ENCODE assay signal across 26 cellular contexts in genomic region chr20:32296874-32297420, GRCh38. TPM values are rescaled to one million over a fixed set of nuclear protein-coding genes. Genes with fewer than 3 reads are reported as not detected.
DNase-seq lines count a peak whose midpoint lies in the region; ATAC-seq and TF ChIP-seq lines count a peak whose summit lies in the region.
"Had no signal": no experiment of that assay in that cellular context is flagged by ENCODE, and none has a peak within 500 bp of the region (broad histone marks: within the 10 kb centered on the region; RNA-seq: fewer than 3 reads in every experiment).

No MANE protein-coding gene starts in this region.

- H3K4me1 Mint-ChIP-seq in H9 (peaks cover 0 to 3% of the 10 kb centered on the region in 2 experiments; a peak in 2 of 4 replicates), WTC11 (no peaks in the 10 kb centered on the region), memory B cell (peaks cover 27% of the 10 kb centered on the region), GM23338 (no peaks in the 10 kb centered on the region)
- peaks cover 33% of the 10 kb centered on the region for H3K4me1 Mint-ChIP-seq in central memory CD8-positive, alpha-beta T cell

- no peak overlapping the region for H3K9ac ChIP-seq in H9 (ENCODE audit: extremely low read depth, insufficient read length, low read length)
- H3K9ac ChIP-seq: BLaER1 had no signal

- no peak overlapping the region for H3K18ac ChIP-seq in H9 (ENCODE audit: insufficient read length, low read depth, low read length)

- H3K79me1 ChIP-seq in H9 (ENCODE audit: insufficient read depth, low read depth, low read length, poor library complexity, severe bottlenecking) = no peaks in the 10 kb centered on the region

- H2BK5ac ChIP-seq in H9 (ENCODE audit: insufficient read length, low read length) = no peak overlapping the region

- no peak overlapping the region for H2BK20ac ChIP-seq in H9 (ENCODE audit: low read depth, low read length, poor library complexity, severe bottlenecking)

- DNase-seq in H9 = no peak
- no peak for DNase-seq in WTC11 (ENCODE audit: low spot score)
- DNase-seq in central memory CD8-positive, alpha-beta T cell (ENCODE audit: low spot score in 2 of 2) = no peak
- no peak for DNase-seq in memory B cell (ENCODE audit: low spot score in 2 of 2)
- DNase-seq in Kasumi-1 (lab: John Stamatoyannopoulos, UW) = no peak
- no peak for DNase-seq in GM23338 (ENCODE audit: low spot score)
- no peak for DNase-seq in NCI-H146 (lab: John Stamatoyannopoulos, UW)
- DNase-seq in dedifferentiated amniotic fluid mesenchymal stem cell (ENCODE audit: extremely low spot score) = no peak
- DNase-seq: activated CD8-positive, alpha-beta memory T cell treated with anti-CD3 and anti-CD28 coated beads for 24 hours; activated naive CD4-positive, alpha-beta T cell treated with anti-CD3 and anti-CD28 coated beads, Interleukin-2, amount 50 U/mL, for 16 hours; activated T-cell treated with anti-CD3 and anti-CD28 coated beads, Interleukin-2, amount 50 U/mL, for 4 hours; Caco-2; central memory CD4-positive, alpha-beta T cell; H7; left ventricle myocardium superior; midbrain; NCI-H2081; NCI-H446; NCI-H82; ovary; stimulated activated CD4-positive, alpha-beta T cell treated with anti-CD3 and anti-CD28 coated beads, Interleukin-2, amount 100 ng/mL, for 24 hours had no signal

- no peak overlapping the region for H2BK12ac ChIP-seq in H9 (ENCODE audit: insufficient read length, low read depth, low read length)

- H3K27ac ChIP-seq in H9 (ENCODE audit: insufficient read length, low read depth, low read length) (no peak overlapping the region), GM23338 (ENCODE audit: low read depth) (no peak overlapping the region)
- H3K27ac ChIP-seq: ascending aorta, BLaER1, ovary, RWPE1 had no signal

- no peak overlapping the region for H2BK15ac ChIP-seq in H9 (ENCODE audit: low read depth, low read length)

- H3K9me3 Mint-ChIP-seq in H9 = no peaks in the 10 kb centered on the region
- no peaks in the 10 kb centered on the region for H3K9me3 Mint-ChIP-seq in WTC11
- H3K9me3 Mint-ChIP-seq in central memory CD8-positive, alpha-beta T cell = no peaks in the 10 kb centered on the region
- H3K9me3 Mint-ChIP-seq in memory B cell = no peaks in the 10 kb centered on the region
- no peaks in the 10 kb centered on the region for H3K9me3 Mint-ChIP-seq in GM23338
- H3K9me3 Mint-ChIP-seq: activated T-cell treated with anti-CD3 and anti-CD28 coated beads, Interleukin-2, amount 50 U/mL, for 4 hours; natural killer cell treated with Interleukin-12 subunit alpha and Interleukin-12 subunit beta and Interleukin-15 and Interleukin-18, amount 100 ng/mL, for 72 hours; T-helper 1 cell treated with Interleukin-12 subunit alpha and Interleukin-12 subunit beta and Interleukin-4 antibody, amounts not matched to agents 30 μg/mL and 1 μg/mL, for 36 hours had no signal

- no peaks in the 10 kb centered on the region for H3K36me3 ChIP-seq in GM23338 (ENCODE audit: insufficient read depth)
- H3K36me3 ChIP-seq: ascending aorta, BLaER1, ovary had no signal

- no peaks in the 10 kb centered on the region for H3K9me2 ChIP-seq in GM23338 (ENCODE audit: insufficient read depth)

- no peak overlapping the region for H2AK5ac ChIP-seq in H9 (ENCODE audit: insufficient read length, low read length)

- H3K27me3 ChIP-seq in H9 (ENCODE audit: insufficient read depth, low read length) = no peaks in the 10 kb centered on the region
- H3K27me3 ChIP-seq in GM23338 (ENCODE audit: insufficient read depth) = no peaks in the 10 kb centered on the region
- H3K27me3 ChIP-seq: ascending aorta, BLaER1, ovary had no signal

- H3K4me3 ChIP-seq in GM23338 = no peak overlapping the region
- H3K4me3 ChIP-seq: ascending aorta, BLaER1, ovary had no signal

- CTCF ChIA-PET in WTC11 (lab: Charles Lee) = no interaction called here

- H3K9me3 ChIP-seq in H9 (ENCODE audit: control insufficient read depth, low read depth, low read length) = no peaks in the 10 kb centered on the region
- H3K9me3 ChIP-seq: ascending aorta, BLaER1, Caco-2, ovary had no signal

- H3K4ac ChIP-seq in H9 (ENCODE audit: low read depth, low read length) = no peak overlapping the region

- no peak overlapping the region for H2BK120ac ChIP-seq in H9 (ENCODE audit: low read depth, low read length, poor library complexity, severe bottlenecking)

- H3K4me3 Mint-ChIP-seq in H9 (no peak overlapping the region), WTC11 (no peak overlapping the region), memory B cell (no peak overlapping the region), GM23338 (no peak overlapping the region)
- H3K4me3 Mint-ChIP-seq in central memory CD8-positive, alpha-beta T cell = no peak overlapping the region
- H3K4me3 Mint-ChIP-seq: activated T-cell treated with anti-CD3 and anti-CD28 coated beads, Interleukin-2, amount 50 U/mL, for 4 hours; natural killer cell treated with Interleukin-12 subunit alpha and Interleukin-12 subunit beta and Interleukin-15 and Interleukin-18, amount 100 ng/mL, for 72 hours; T-helper 1 cell treated with Interleukin-12 subunit alpha and Interleukin-12 subunit beta and Interleukin-4 antibody, amounts not matched to agents 30 μg/mL and 1 μg/mL, for 36 hours had no signal

- H3K23me2 ChIP-seq in H9 (ENCODE audit: insufficient read length, low read depth, low read length, poor library complexity, severe bottlenecking) = no peaks in the 10 kb centered on the region

- TF ChIP-seq CTCF in H9 (conservative IDR thresholded peaks at IDR 0.05) = no peak
- no peak for TF ChIP-seq CTCF in WTC11 (IDR thresholded peaks at IDR 0.05)
- TF ChIP-seq CTCF in GM23338 (conservative IDR thresholded peaks at IDR 0.05; ENCODE audit: low read depth in 2 of 2) = no peak

- no peak overlapping the region for H3T11ph ChIP-seq in H9 (ENCODE audit: low read length)

- ATAC-seq in WTC11 (no peak), memory B cell (ENCODE audit: low read depth) (no peak), GM23338 (no peak)
- no peak for ATAC-seq in central memory CD8-positive, alpha-beta T cell (replicated peaks; ENCODE audit: extremely low read depth, poor library complexity, severe bottlenecking)
- ATAC-seq: activated T-cell treated with anti-CD3 and anti-CD28 coated beads, Interleukin-2, amount 50 U/mL, for 4 hours; left ventricle myocardium superior; natural killer cell treated with Interleukin-12 subunit alpha and Interleukin-12 subunit beta and Interleukin-15 and Interleukin-18, amount 100 ng/mL, for 72 hours had no signal

- POLR2A ChIA-PET in WTC11 (lab: Charles Lee) = no interaction called here

- no peak overlapping the region for H3K23ac ChIP-seq in H9 (ENCODE audit: insufficient read length, low read depth, low read length)

- H3K27me3 Mint-ChIP-seq in H9 (ENCODE audit: low read depth) (no peaks in the 10 kb centered on the region), WTC11 (ENCODE audit: low read depth) (no peaks in the 10 kb centered on the region), memory B cell (no peaks in the 10 kb centered on the region), GM23338 (ENCODE audit: insufficient read depth, low read depth, poor library complexity) (no peaks in the 10 kb centered on the region)
- H3K27me3 Mint-ChIP-seq in central memory CD8-positive, alpha-beta T cell = no peaks in the 10 kb centered on the region
- H3K27me3 Mint-ChIP-seq: natural killer cell treated with Interleukin-12 subunit alpha and Interleukin-12 subunit beta and Interleukin-15 and Interleukin-18, amount 100 ng/mL, for 72 hours had no signal

- H3K4me1 ChIP-seq in H9 (ENCODE audit: insufficient read depth, low read length) (no peaks in the 10 kb centered on the region), GM23338 (ENCODE audit: insufficient read depth) (no peaks in the 10 kb centered on the region)

- H4K8ac ChIP-seq in H9 (replicated peaks; ENCODE audit: insufficient read length, low read depth, low read length) = no peak overlapping the region

- H2AFZ ChIP-seq in H9 (ENCODE audit: low read length) (no peak overlapping the region), GM23338 (no peak overlapping the region)

- H3K36me3 Mint-ChIP-seq in H9 (ENCODE audit: insufficient read depth in 1 of 3, low read depth in 3 of 3) (no peaks in the 10 kb centered on the region), WTC11 (no peaks in the 10 kb centered on the region), memory B cell (peaks cover 6% of the 10 kb centered on the region), GM23338 (ENCODE audit: low read depth) (no peaks in the 10 kb centered on the region)
- H3K36me3 Mint-ChIP-seq in central memory CD8-positive, alpha-beta T cell (ENCODE audit: insufficient read depth) = peaks cover 7% of the 10 kb centered on the region

- H3K4me2 ChIP-seq in H9 (ENCODE audit: insufficient read depth, insufficient read length, low read length) = no peak overlapping the region
- no peak overlapping the region for H3K4me2 ChIP-seq in GM23338
- H3K4me2 ChIP-seq: BLaER1 had no signal

- H3K14ac ChIP-seq in H9 (ENCODE audit: insufficient read depth, low read length) = no peak overlapping the region

- H4K91ac ChIP-seq in H9 (ENCODE audit: insufficient read length, low read depth, low read length) = no peak overlapping the region

- no peak overlapping the region for H4K5ac ChIP-seq in H9 (ENCODE audit: insufficient read length, low read depth, low read length)

- H3F3A ChIP-seq in GM23338 (replicated peaks; ENCODE audit: low read depth) = no peaks in the 10 kb centered on the region

- no peak overlapping the region for H3K56ac ChIP-seq in H9 (ENCODE audit: insufficient read length, low read depth, low read length)

- WGBS in H9 (ENCODE audit: extremely low coverage, insufficient read length, low lambda C conversion rate) = no CpG with 5 or more reads among the region's 6 CpGs

- H3K79me2 ChIP-seq in H9 (ENCODE audit: insufficient read depth, low read length) = no peaks in the 10 kb centered on the region; the same call in 1 of the 2 replicates
- H3K79me2 ChIP-seq in GM23338 (replicated peaks; ENCODE audit: insufficient read depth) = peaks cover 38% of the 10 kb centered on the region

- H3K27ac Mint-ChIP-seq in H9 (peak overlapping the region in 2 of 3 experiments; percentile 36 to 49; a peak in 6 of 7 replicates), WTC11 (0 out of 2 replicates have a peak overlapping the region, but pooled peaks have one; percentile 21), memory B cell (peak overlapping the region; percentile 48), GM23338 (no peak overlapping the region)
- H3K27ac Mint-ChIP-seq in central memory CD8-positive, alpha-beta T cell (ENCODE audit: low read depth) = peak overlapping the region; percentile 27

- H4K20me1 ChIP-seq in H9 (ENCODE audit: control insufficient read depth, insufficient read depth, insufficient read length) (no peaks in the 10 kb centered on the region), GM23338 (replicated peaks; ENCODE audit: insufficient read depth) (peaks cover 11% of the 10 kb centered on the region)
- H4K20me1 ChIP-seq: BLaER1 had no signal

TF ChIP-seq in WTC11, 78 proteins besides CTCF, POLR2A, EP300 and RAD21 (continues in another document):
- TF ChIP-seq CREM (CRISPR knock-in tag; IDR thresholded peaks at IDR 0.05) (no peak), SMAD4 (CRISPR knock-in tag; IDR thresholded peaks at IDR 0.05) (no peak)

TF ChIP-seq in GM23338, 12 proteins besides CTCF, POLR2A, EP300 and RAD21 (continues in another document):
- no peak for TF ChIP-seq ZNF331 (CRISPR knock-in tag; IDR thresholded peaks at IDR 0.05; ENCODE audit: low read depth)

RNA-seq across cellular contexts. Expression of gene KIF3B, which starts 19.5 kb away (rescaled TPM):
- total RNA-seq in H9 (2021) (28.3 and 29.7 TPM in 2 replicates), WTC11 (2021) (18.2 to 21.5 TPM (median 18.4 TPM) in 3 replicates)
- total RNA-seq in GM23338 (2014; rRNA removed; shearing (Covaris generic)) = 22.8 and 23.6 TPM in 2 replicates
- 6.1 TPM in 2 replicates for polyA plus RNA-seq in GM23338 (2016; fragmentation: Nextera tagmentation; extraction: Ambion mirVana)
